1 cellular context compared by ENCODE assay signal in the genomic region with DNA sequence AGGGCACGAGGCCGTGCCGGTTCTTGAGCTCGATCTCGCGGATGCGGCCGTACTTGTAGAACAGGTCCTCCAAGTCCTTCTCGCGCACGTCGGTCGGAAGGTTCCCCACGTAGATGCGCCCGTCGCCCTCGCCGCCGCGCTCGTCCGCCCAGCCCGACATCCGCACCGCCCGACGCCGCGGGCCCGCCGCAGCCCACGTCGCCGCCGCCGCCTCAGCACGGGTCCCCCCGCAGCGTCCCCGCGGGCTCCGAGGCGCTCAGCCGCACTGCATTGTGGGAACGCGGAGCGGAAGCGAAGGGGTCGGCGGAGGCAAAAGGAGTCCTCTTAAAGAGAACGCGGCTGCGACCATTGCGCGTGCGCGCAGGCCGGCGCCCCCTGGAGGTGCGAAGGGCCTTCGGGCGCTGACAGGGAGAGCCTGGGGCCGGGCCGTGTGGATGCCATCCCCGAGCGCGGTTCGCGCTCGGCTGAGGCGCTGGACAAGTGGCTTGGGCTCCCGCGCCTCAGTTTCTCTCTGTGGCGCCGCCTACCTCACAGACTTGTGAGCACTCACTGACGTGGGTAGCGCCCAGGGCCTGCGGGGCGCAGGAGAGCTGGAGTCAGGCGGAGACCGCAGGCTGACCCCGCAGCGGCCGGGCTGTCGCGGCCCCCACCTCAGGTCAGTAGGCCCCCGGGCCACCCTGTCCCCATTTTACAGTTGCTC.
A peak's percentile ranks its signal among the peaks of the same experiment; 100 is the strongest.
TF ChIP-seq lines count a peak whose summit lies in the region.

A gene with protein sequence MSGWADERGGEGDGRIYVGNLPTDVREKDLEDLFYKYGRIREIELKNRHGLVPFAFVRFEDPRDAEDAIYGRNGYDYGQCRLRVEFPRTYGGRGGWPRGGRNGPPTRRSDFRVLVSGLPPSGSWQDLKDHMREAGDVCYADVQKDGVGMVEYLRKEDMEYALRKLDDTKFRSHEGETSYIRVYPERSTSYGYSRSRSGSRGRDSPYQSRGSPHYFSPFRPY (minus strand): TSS at position 299 of the 700 bp plus-strand sequence. CDS start 139 bp downstream, at position 160.

TF ChIP-seq in HepG2, 621 proteins besides CTCF, POLR2A, EP300 and RAD21 (continued from another document and continues in another):
- no peak for TF ChIP-seq CEBPZ (IDR thresholded peaks at IDR 0.05; ENCODE audit: low read length)
- no peak; the same call in 1 of the 2 replicates for TF ChIP-seq JUN (CRISPR knock-in tag; IDR thresholded peaks at IDR 0.05)
- no peak for TF ChIP-seq NFE2 (CRISPR knock-in tag; IDR thresholded peaks at IDR 0.05)
- TF ChIP-seq JUND (CRISPR knock-in tag; IDR thresholded peaks at IDR 0.05) = no peak; the same call in 1 of the 2 replicates
- TF ChIP-seq ZBTB43 (CRISPR knock-in tag; conservative IDR thresholded peaks at IDR 0.05) = no peak
- TF ChIP-seq NFE2L2 (IDR thresholded peaks at IDR 0.05; ENCODE audit: low read length) = no peak
- TF ChIP-seq MED1 (CRISPR knock-in tag; IDR thresholded peaks at IDR 0.05) = peak; percentile 60
- TF ChIP-seq MLLT10 (CRISPR knock-in tag; IDR thresholded peaks at IDR 0.05) = no peak
- TF ChIP-seq PHF20 (CRISPR knock-in tag; IDR thresholded peaks at IDR 0.05) = peak; percentile 62; the same call in 1 of the 2 replicates
- TF ChIP-seq, protein P1, sequence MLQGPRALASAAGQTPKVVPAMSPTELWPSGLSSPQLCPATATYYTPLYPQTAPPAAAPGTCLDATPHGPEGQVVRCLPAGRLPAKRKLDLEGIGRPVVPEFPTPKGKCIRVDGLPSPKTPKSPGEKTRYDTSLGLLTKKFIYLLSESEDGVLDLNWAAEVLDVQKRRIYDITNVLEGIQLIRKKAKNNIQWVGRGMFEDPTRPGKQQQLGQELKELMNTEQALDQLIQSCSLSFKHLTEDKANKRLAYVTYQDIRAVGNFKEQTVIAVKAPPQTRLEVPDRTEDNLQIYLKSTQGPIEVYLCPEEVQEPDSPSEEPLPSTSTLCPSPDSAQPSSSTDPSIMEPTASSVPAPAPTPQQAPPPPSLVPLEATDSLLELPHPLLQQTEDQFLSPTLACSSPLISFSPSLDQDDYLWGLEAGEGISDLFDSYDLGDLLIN (CRISPR knock-in tag; IDR thresholded peaks at IDR 0.05; ENCODE audit: borderline replicate concordance) = 0 out of 2 replicates have a peak, but pooled peaks have one; percentile 62
- no peak for TF ChIP-seq CAMTA2 (CRISPR knock-in tag; IDR thresholded peaks at IDR 0.05; ENCODE audit: borderline replicate concordance)
- TF ChIP-seq, protein P2, sequence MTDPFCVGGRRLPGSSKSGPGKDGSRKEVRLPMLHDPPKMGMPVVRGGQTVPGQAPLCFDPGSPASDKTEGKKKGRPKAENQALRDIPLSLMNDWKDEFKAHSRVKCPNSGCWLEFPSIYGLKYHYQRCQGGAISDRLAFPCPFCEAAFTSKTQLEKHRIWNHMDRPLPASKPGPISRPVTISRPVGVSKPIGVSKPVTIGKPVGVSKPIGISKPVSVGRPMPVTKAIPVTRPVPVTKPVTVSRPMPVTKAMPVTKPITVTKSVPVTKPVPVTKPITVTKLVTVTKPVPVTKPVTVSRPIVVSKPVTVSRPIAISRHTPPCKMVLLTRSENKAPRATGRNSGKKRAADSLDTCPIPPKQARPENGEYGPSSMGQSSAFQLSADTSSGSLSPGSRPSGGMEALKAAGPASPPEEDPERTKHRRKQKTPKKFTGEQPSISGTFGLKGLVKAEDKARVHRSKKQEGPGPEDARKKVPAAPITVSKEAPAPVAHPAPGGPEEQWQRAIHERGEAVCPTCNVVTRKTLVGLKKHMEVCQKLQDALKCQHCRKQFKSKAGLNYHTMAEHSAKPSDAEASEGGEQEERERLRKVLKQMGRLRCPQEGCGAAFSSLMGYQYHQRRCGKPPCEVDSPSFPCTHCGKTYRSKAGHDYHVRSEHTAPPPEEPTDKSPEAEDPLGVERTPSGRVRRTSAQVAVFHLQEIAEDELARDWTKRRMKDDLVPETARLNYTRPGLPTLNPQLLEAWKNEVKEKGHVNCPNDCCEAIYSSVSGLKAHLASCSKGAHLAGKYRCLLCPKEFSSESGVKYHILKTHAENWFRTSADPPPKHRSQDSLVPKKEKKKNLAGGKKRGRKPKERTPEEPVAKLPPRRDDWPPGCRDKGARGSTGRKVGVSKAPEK (CRISPR knock-in tag; IDR thresholded peaks at IDR 0.05; ENCODE audit: borderline replicate concordance) = no peak
- TF ChIP-seq, protein P3, sequence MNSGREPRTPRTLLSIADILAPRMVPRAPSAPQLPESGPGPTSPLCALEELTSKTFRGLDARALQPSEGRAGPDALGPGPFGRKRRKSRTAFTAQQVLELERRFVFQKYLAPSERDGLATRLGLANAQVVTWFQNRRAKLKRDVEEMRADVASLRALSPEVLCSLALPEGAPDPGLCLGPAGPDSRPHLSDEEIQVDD (CRISPR knock-in tag; IDR thresholded peaks at IDR 0.05; ENCODE audit: borderline replicate concordance) = peak; percentile 34; the same call in 1 of the 2 replicates
- no peak for TF ChIP-seq ZNF672 (CRISPR knock-in tag; IDR thresholded peaks at IDR 0.05)
- no peak; the same call in 1 of the 2 replicates for TF ChIP-seq ZNF674 (CRISPR knock-in tag; IDR thresholded peaks at IDR 0.05; ENCODE audit: low read depth)
- TF ChIP-seq ZNF292 (CRISPR knock-in tag; IDR thresholded peaks at IDR 0.05; ENCODE audit: borderline replicate concordance, low read depth) = peak; percentile 36; the same call in 1 of the 2 replicates
- TF ChIP-seq REST (IDR thresholded peaks at IDR 0.05; ENCODE audit: borderline replicate concordance in 1 of 2, low read depth in 1 of 2, low read length in 2 of 2) = peak in 1 of 2 experiments; percentile 12; a peak in 1 of 4 replicates
- peak; percentile 73; the same call in 1 of the 2 replicates for TF ChIP-seq EED (CRISPR knock-in tag; IDR thresholded peaks at IDR 0.05)
- peak; percentile 65; the same call in 1 of the 2 replicates for TF ChIP-seq KMT2B (CRISPR knock-in tag; IDR thresholded peaks at IDR 0.05)
- peak; percentile 67 for TF ChIP-seq YY1 (IDR thresholded peaks at IDR 0.05; ENCODE audit: insufficient read depth, insufficient replicate concordance, low read depth, low read length)
- TF ChIP-seq, protein P4, sequence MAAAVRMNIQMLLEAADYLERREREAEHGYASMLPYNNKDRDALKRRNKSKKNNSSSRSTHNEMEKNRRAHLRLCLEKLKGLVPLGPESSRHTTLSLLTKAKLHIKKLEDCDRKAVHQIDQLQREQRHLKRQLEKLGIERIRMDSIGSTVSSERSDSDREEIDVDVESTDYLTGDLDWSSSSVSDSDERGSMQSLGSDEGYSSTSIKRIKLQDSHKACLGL (CRISPR knock-in tag; IDR thresholded peaks at IDR 0.05) = no peak; the same call in none of the 2 replicates
- no peak for TF ChIP-seq FLYWCH1 (CRISPR knock-in tag; IDR thresholded peaks at IDR 0.05)
- no peak for TF ChIP-seq HNRNPH1 (optimal IDR thresholded peaks at IDR 0.05; ENCODE audit: low read depth, low read length)
- TF ChIP-seq NFKB2 (CRISPR knock-in tag; IDR thresholded peaks at IDR 0.05; ENCODE audit: borderline replicate concordance) = peak; percentile 54; the same call in 1 of the 2 replicates
- peak; percentile 72 for TF ChIP-seq YEATS2 (CRISPR knock-in tag; IDR thresholded peaks at IDR 0.05; ENCODE audit: borderline replicate concordance)
- TF ChIP-seq KDM6A (CRISPR knock-in tag; IDR thresholded peaks at IDR 0.05; ENCODE audit: low read depth) = no peak
- TF ChIP-seq DRAP1 (CRISPR knock-in tag; IDR thresholded peaks at IDR 0.05) = peak; percentile 85
- no peak for TF ChIP-seq TCF12 (IDR thresholded peaks at IDR 0.05)
- no peak for TF ChIP-seq TCF12 (CRISPR knock-in tag; IDR thresholded peaks at IDR 0.05)
- TF ChIP-seq ZNF740 (CRISPR knock-in tag; IDR thresholded peaks at IDR 0.05) = no peak
- peak; percentile 40; the same call in 1 of the 2 replicates for TF ChIP-seq MXD4 (CRISPR knock-in tag; IDR thresholded peaks at IDR 0.05)
- TF ChIP-seq HDAC2 (CRISPR knock-in tag; IDR thresholded peaks at IDR 0.05) = peak; percentile 64; the same call in 1 of the 2 replicates
- no peak; the same call in 1 of the 2 replicates for TF ChIP-seq ZNF724P (CRISPR knock-in tag; IDR thresholded peaks at IDR 0.05; ENCODE audit: borderline replicate concordance)
- no peak; the same call in 1 of the 2 replicates for TF ChIP-seq CENPBD1 (CRISPR knock-in tag; IDR thresholded peaks at IDR 0.05; ENCODE audit: borderline replicate concordance, low read depth)
- TF ChIP-seq ARID3A (IDR thresholded peaks at IDR 0.05; ENCODE audit: low read depth, low read length) = peak; percentile 31; the same call in 1 of the 2 replicates
- peak; percentile 82 for TF ChIP-seq GATAD1 (CRISPR knock-in tag; IDR thresholded peaks at IDR 0.05)
- TF ChIP-seq KMT2A (CRISPR knock-in tag; IDR thresholded peaks at IDR 0.05) = peak; percentile 86
- TF ChIP-seq ZKSCAN1 (IDR thresholded peaks at IDR 0.05; ENCODE audit: low read length) = no peak
- TF ChIP-seq SAFB2 (CRISPR knock-in tag; IDR thresholded peaks at IDR 0.05; ENCODE audit: borderline replicate concordance, low read depth) = no peak
- TF ChIP-seq ZNF205 (CRISPR knock-in tag; IDR thresholded peaks at IDR 0.05) = peak; percentile 33; the same call in 1 of the 2 replicates
